Comparison of ENCODE assay signal across 8 cellular contexts in genomic region chr2:44169155-44169898, GRCh38. TPM values are rescaled to one million over a fixed set of nuclear protein-coding genes. Genes with fewer than 3 reads are reported as not detected.
DNase-seq lines count a peak whose midpoint lies in the region; ATAC-seq and TF ChIP-seq lines count a peak whose summit lies in the region.

No MANE protein-coding gene starts in this region.

- H3K4me1 Mint-ChIP-seq in activated CD8-positive, alpha-beta memory T cell treated with anti-CD3 and anti-CD28 coated beads, Interleukin-2, amount 10 ng/mL, durations not matched to agents 7 days and 5 days = peaks cover 37% of the 10 kb centered on the region

- CTCF ChIA-PET in activated CD8-positive, alpha-beta memory T cell treated with anti-CD3 and anti-CD28 coated beads, Interleukin-2, amount 10 ng/mL, durations not matched to agents 7 days and 5 days (lab: Charles Lee) = no interaction called here

- H3K27ac Mint-ChIP-seq in activated CD8-positive, alpha-beta memory T cell treated with anti-CD3 and anti-CD28 coated beads, Interleukin-2, amount 10 ng/mL, durations not matched to agents 7 days and 5 days = peak overlapping the region; percentile 100

- H3K4me3 Mint-ChIP-seq in activated CD8-positive, alpha-beta memory T cell treated with anti-CD3 and anti-CD28 coated beads, Interleukin-2, amount 10 ng/mL, durations not matched to agents 7 days and 5 days = peak overlapping the region; percentile 91

- no peaks in the 10 kb centered on the region for H3K27me3 Mint-ChIP-seq in activated CD8-positive, alpha-beta memory T cell treated with anti-CD3 and anti-CD28 coated beads, Interleukin-2, amount 10 ng/mL, durations not matched to agents 7 days and 5 days

- H3K36me3 Mint-ChIP-seq in activated CD8-positive, alpha-beta memory T cell treated with anti-CD3 and anti-CD28 coated beads, Interleukin-2, amount 10 ng/mL, durations not matched to agents 7 days and 5 days = peaks cover 19% of the 10 kb centered on the region

- DNase-seq in NCI-H2107 treated with DMSO at 0.1 percent for 48 hours (lab: John Stamatoyannopoulos, UW; ENCODE audit: unreplicated experiment) (peak; percentile 28), NCI-H2107 (lab: John Stamatoyannopoulos, UW) (no peak), NCI-H69 (lab: John Stamatoyannopoulos, UW) (peak; percentile 57), erythroblast (lab: John Stamatoyannopoulos, UW) (peak; percentile 79 to 80), mucosa of gallbladder (ENCODE audit: low spot score) (peak; percentile 35), superior temporal gyrus (ENCODE audit: extremely low spot score) (peak; percentile 63)
- peak; percentile 74 for DNase-seq in activated CD8-positive, alpha-beta memory T cell treated with anti-CD3 and anti-CD28 coated beads, Interleukin-2, amount 10 ng/mL, durations not matched to agents 7 days and 5 days

- peak; percentile 2 for ATAC-seq in HG02840 (IDR thresholded peaks at IDR 0.05; ENCODE audit: low FRiP score, unreplicated experiment)
- peak; percentile 8 for ATAC-seq in activated CD8-positive, alpha-beta memory T cell treated with anti-CD3 and anti-CD28 coated beads, Interleukin-2, amount 10 ng/mL, durations not matched to agents 7 days and 5 days

- TF ChIP-seq POLR2A in erythroblast (IDR thresholded peaks at IDR 0.05; ENCODE audit: low read length) = peak; percentile 36

- no peaks in the 10 kb centered on the region for H3K9me3 Mint-ChIP-seq in activated CD8-positive, alpha-beta memory T cell treated with anti-CD3 and anti-CD28 coated beads, Interleukin-2, amount 10 ng/mL, durations not matched to agents 7 days and 5 days (ENCODE audit: low read depth)

RNA-seq across cellular contexts. Expression of gene PPM1B, which starts 0.7 kb away (rescaled TPM):
- total RNA-seq in activated CD8-positive, alpha-beta memory T cell treated with anti-CD3 and anti-CD28 coated beads, Interleukin-2, amount 10 ng/mL, durations not matched to agents 7 days and 5 days = 10 to 100 TPM; 56.4 to 57.0 TPM
- total RNA-seq in mucosa of gallbladder = 47.2 TPM
